ENCODE assay signal across 10 cellular contexts in the genomic region with DNA sequence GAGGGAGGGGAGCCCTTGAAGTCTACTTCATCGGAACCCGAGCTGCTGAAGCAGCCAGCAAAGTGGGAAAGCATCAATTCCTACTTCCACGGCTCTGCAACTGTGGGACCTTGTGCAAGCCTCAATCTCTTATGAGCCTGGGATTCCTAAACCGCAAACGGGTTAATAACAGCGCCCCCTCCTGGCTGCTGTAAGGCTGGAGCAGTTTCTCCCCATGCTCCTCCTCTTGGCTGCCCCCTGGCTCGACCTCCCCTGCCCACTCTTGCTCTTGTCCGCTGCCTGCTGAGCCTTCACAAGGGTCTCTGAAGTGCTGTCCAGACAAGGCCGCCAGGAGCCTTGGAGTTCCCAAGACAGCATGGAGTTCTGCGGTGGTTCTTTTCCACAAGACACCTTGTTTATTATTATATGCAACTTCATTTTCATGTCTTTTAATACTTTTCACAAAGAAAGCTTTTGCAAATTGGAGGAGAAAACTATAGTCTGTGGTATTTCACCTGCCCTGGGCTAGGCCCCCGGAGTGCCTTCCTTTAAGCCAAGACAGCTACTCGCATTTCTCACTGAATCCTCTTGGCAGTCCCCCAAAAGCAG.
DNase-seq lines count a peak whose midpoint lies in the region; ATAC-seq, FAIRE-seq and TF ChIP-seq lines count a peak whose summit lies in the region.
"Had no signal": no experiment of that assay in that cellular context is flagged by ENCODE, and none has a peak within 500 bp of the region (broad histone marks: within the 10 kb centered on the region; RNA-seq: fewer than 3 reads in every experiment).

No MANE protein-coding gene starts in this region.

- BruUV-seq in endothelial cell of umbilical vein (replicated peaks; lab: Mats Ljungman, UMichigan) = no TSS peak

- no peak overlapping the region for H2AFZ ChIP-seq in Karpas-422 (ENCODE audit: low read length)
- no peak overlapping the region for H2AFZ ChIP-seq in endothelial cell of umbilical vein (ENCODE audit: low read depth, low read length)

- no peaks in the 10 kb centered on the region for H3K9me3 Mint-ChIP-seq in activated CD4-positive, alpha-beta T cell treated with anti-CD3 and anti-CD28 coated beads, Interleukin-2, amount 10 ng/mL, durations not matched to agents 24 days and 14 days
- H3K9me3 Mint-ChIP-seq: activated naive CD4-positive, alpha-beta T cell treated with anti-CD3 and anti-CD28 coated beads, Interleukin-2, amount 50 U/mL, for 72 hours had no signal

- H3K27ac ChIP-seq in Karpas-422 (ENCODE audit: low read length) (no peak overlapping the region), endothelial cell of umbilical vein (ENCODE audit: insufficient read depth, low read depth, low read length) (no peak overlapping the region)

- no peaks in the 10 kb centered on the region for H3K9me2 ChIP-seq in Karpas-422 (replicated peaks; ENCODE audit: insufficient read depth, low read length)

- H3K36me3 ChIP-seq in Karpas-422 (ENCODE audit: insufficient read depth, low read length) = no peaks in the 10 kb centered on the region
- no peaks in the 10 kb centered on the region for H3K36me3 ChIP-seq in endothelial cell of umbilical vein (ENCODE audit: control insufficient read depth in 2 of 2, extremely low read depth in 1 of 2, insufficient read depth in 2 of 2, low read length in 2 of 2)

- no peak overlapping the region for H3K4me3 ChIP-seq in Karpas-422 (ENCODE audit: low read length)
- H3K4me3 ChIP-seq in endothelial cell of umbilical vein (replicated peaks in 1 of 3; ENCODE audit: insufficient read depth in 1 of 3, low read depth in 1 of 3, low read length in 3 of 3) = no peak overlapping the region

- H3K9ac ChIP-seq in Karpas-422 (ENCODE audit: low read length) (no peak overlapping the region), endothelial cell of umbilical vein (replicated peaks; ENCODE audit: extremely low read depth, insufficient read depth, low read length) (no peak overlapping the region)

- H3K79me2 ChIP-seq in Karpas-422 (ENCODE audit: low read length) (no peaks in the 10 kb centered on the region), endothelial cell of umbilical vein (ENCODE audit: control insufficient read depth, insufficient read depth, low read length) (no peaks in the 10 kb centered on the region)

- H3K4me1 Mint-ChIP-seq in activated CD4-positive, alpha-beta T cell treated with anti-CD3 and anti-CD28 coated beads, Interleukin-2, amount 10 ng/mL, durations not matched to agents 24 days and 14 days = no peaks in the 10 kb centered on the region

- H3K27ac Mint-ChIP-seq in activated CD4-positive, alpha-beta T cell treated with anti-CD3 and anti-CD28 coated beads, Interleukin-2, amount 10 ng/mL, durations not matched to agents 24 days and 14 days = no peak overlapping the region
- H3K27ac Mint-ChIP-seq: activated naive CD4-positive, alpha-beta T cell treated with anti-CD3 and anti-CD28 coated beads, Interleukin-2, amount 50 U/mL, for 72 hours had no signal

- H3K9me3 ChIP-seq in Karpas-422 (ENCODE audit: low read length) (no peaks in the 10 kb centered on the region), endothelial cell of umbilical vein (replicated peaks; ENCODE audit: control insufficient read depth, insufficient read depth, low read length) (no peaks in the 10 kb centered on the region)

- H3K4me3 Mint-ChIP-seq in activated CD4-positive, alpha-beta T cell treated with anti-CD3 and anti-CD28 coated beads, Interleukin-2, amount 10 ng/mL, durations not matched to agents 24 days and 14 days = no peak overlapping the region

- H3K36me3 Mint-ChIP-seq in activated CD4-positive, alpha-beta T cell treated with anti-CD3 and anti-CD28 coated beads, Interleukin-2, amount 10 ng/mL, durations not matched to agents 24 days and 14 days (ENCODE audit: low read depth) = no peaks in the 10 kb centered on the region
- H3K36me3 Mint-ChIP-seq: activated naive CD4-positive, alpha-beta T cell treated with anti-CD3 and anti-CD28 coated beads, Interleukin-2, amount 50 U/mL, for 72 hours had no signal

- no peaks in the 10 kb centered on the region for H3K4me1 ChIP-seq in Karpas-422 (ENCODE audit: low read length)
- peaks cover 16% of the 10 kb centered on the region for H3K4me1 ChIP-seq in endothelial cell of umbilical vein (ENCODE audit: control insufficient read depth, extremely low read depth, insufficient read depth, low read length)

- POLR2A ChIA-PET in endothelial cell of umbilical vein (lab: Charles Lee) = no interaction called here

- H4K20me1 ChIP-seq in Karpas-422 (ENCODE audit: insufficient read depth, low read depth, low read length) (no peaks in the 10 kb centered on the region), endothelial cell of umbilical vein (replicated peaks; ENCODE audit: control insufficient read depth, extremely low read depth, insufficient read depth, low read length) (no peaks in the 10 kb centered on the region)

- no peaks in the 10 kb centered on the region for H3K9me1 ChIP-seq in endothelial cell of umbilical vein (replicated peaks; ENCODE audit: control insufficient read depth, extremely low read depth, insufficient read depth, low read length)

- no peak for TF ChIP-seq POLR2A in endothelial cell of umbilical vein (IDR thresholded peaks at IDR 0.05; ENCODE audit: low read depth, low read length)

- H3K4me2 ChIP-seq in Karpas-422 (ENCODE audit: low read depth, low read length, poor library complexity, severe bottlenecking) (no peak overlapping the region), endothelial cell of umbilical vein (ENCODE audit: insufficient read depth, low read length) (no peak overlapping the region)

- dilution Hi-C loops in endothelial cell of umbilical vein (cut with MboI; ENCODE audit: extremely low pct_ligation_motif_present, low sequenced_read_pairs) = no loop called here

- intact Hi-C loops in activated CD4-positive, alpha-beta T cell treated with anti-CD3 and anti-CD28 coated beads, Interleukin-2, amount 10 ng/mL, durations not matched to agents 24 days and 14 days (cut with micrococcal nuclease) = no loop called here
- intact Hi-C loops in endothelial cell of umbilical vein (cut with micrococcal nuclease) = loop anchor here (1.0 kb wide), 1 partner anchor 112 kb away; no protein-coding TSS in a partner anchor

- TF ChIP-seq CTCF in endothelial cell of umbilical vein (IDR thresholded peaks at IDR 0.05; ENCODE audit: extremely low read depth in 1 of 2, insufficient read depth in 1 of 2, low read depth in 1 of 2, low read length in 2 of 2) = peak; percentile 51

- ATAC-seq in HG03280 (IDR thresholded peaks at IDR 0.05; ENCODE audit: unreplicated experiment) (no peak), HG02798 (IDR thresholded peaks at IDR 0.05; ENCODE audit: poor library complexity, unreplicated experiment) (no peak)
- ATAC-seq: activated naive CD4-positive, alpha-beta T cell treated with anti-CD3 and anti-CD28 coated beads, Interleukin-2, amount 50 U/mL, for 72 hours had no signal

- FAIRE-seq in endothelial cell of umbilical vein (lab: Jason Lieb, UNC) = no peak

- no peaks in the 10 kb centered on the region for H3K27me3 Mint-ChIP-seq in activated CD4-positive, alpha-beta T cell treated with anti-CD3 and anti-CD28 coated beads, Interleukin-2, amount 10 ng/mL, durations not matched to agents 24 days and 14 days

- CTCF ChIA-PET in endothelial cell of umbilical vein (lab: Charles Lee) = interaction anchor here (0.5 to 2.3 kb wide), 4 partner anchors 11 to 109 kb away, joined by 3 to 7 read pairs (median 3); no protein-coding TSS in a partner anchor

- H3K27me3 ChIP-seq in Karpas-422 (ENCODE audit: low read length) = no peaks in the 10 kb centered on the region
- H3K27me3 ChIP-seq in endothelial cell of umbilical vein (ENCODE audit: control insufficient read depth in 2 of 2, insufficient read depth in 2 of 2, low read length in 2 of 2) = peaks cover 0 to 2% of the 10 kb centered on the region in 2 experiments

- peak; percentile 13 to 23 for DNase-seq in activated CD4-positive, alpha-beta T cell treated with anti-CD3 and anti-CD28 coated beads, Interleukin-2, amount 50 U/mL, for 48 hours
- DNase-seq in activated CD4-positive, alpha-beta T cell treated with anti-CD3 and anti-CD28 coated beads, Interleukin-2, amount 10 ng/mL, durations not matched to agents 24 days and 14 days = no peak
- peak; percentile 82 for DNase-seq in Karpas-422
- no peak for DNase-seq in endothelial cell of umbilical vein (ENCODE audit: low read depth, low spot score)
- peak; percentile 21 for DNase-seq in renal cortical epithelial cell (ENCODE audit: low read depth)
- no peak for DNase-seq in AG20443 (ENCODE audit: low spot score)
- DNase-seq: NK-92 treated with Interleukin-12 subunit alpha and Interleukin-12 subunit beta, amount 100 ng/mL, for 24 hours had no signal

TF ChIP-seq in endothelial cell of umbilical vein, 7 proteins besides CTCF, POLR2A, EP300 and RAD21:
- TF ChIP-seq FOS (IDR thresholded peaks at IDR 0.05; ENCODE audit: borderline replicate concordance, insufficient read depth, low read length) (no peak), POLR2AphosphoS5 (IDR thresholded peaks at IDR 0.05; ENCODE audit: insufficient read depth, low read depth, low read length) (no peak), EZH2 (IDR thresholded peaks at IDR 0.05; ENCODE audit: borderline replicate concordance, low read depth, low read length, severe bottlenecking) (no peak), JUN (IDR thresholded peaks at IDR 0.05; ENCODE audit: borderline replicate concordance, insufficient read depth, insufficient read length, low read depth) (no peak), MYC (IDR thresholded peaks at IDR 0.05; ENCODE audit: low read depth, low read length) (no peak), GATA2 (IDR thresholded peaks at IDR 0.05; ENCODE audit: insufficient read depth, insufficient read length, low read depth, low read length) (no peak)
- TF ChIP-seq, protein P1, sequence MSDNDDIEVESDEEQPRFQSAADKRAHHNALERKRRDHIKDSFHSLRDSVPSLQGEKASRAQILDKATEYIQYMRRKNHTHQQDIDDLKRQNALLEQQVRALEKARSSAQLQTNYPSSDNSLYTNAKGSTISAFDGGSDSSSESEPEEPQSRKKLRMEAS (IDR thresholded peaks at IDR 0.05; ENCODE audit: insufficient read depth, insufficient read length) = no peak

Comparison
In these comparisons a context has a peak if more than half of its experiments do, and no peak if none do; other contexts are left out.
1. DNase-seq: peak in activated CD4-positive, alpha-beta T cell treated with anti-CD3 and anti-CD28 coated beads, Interleukin-2, amount 50 U/mL, for 48 hours (2 of 2), Karpas-422 (single experiment) and renal cortical epithelial cell (single experiment); none in activated CD4-positive, alpha-beta T cell treated with anti-CD3 and anti-CD28 coated beads, Interleukin-2, amount 10 ng/mL, durations not matched to agents 24 days and 14 days (single experiment), endothelial cell of umbilical vein (single experiment) and AG20443 (single experiment).